ENCODE assay signal across 25 cellular contexts in the genomic region with DNA sequence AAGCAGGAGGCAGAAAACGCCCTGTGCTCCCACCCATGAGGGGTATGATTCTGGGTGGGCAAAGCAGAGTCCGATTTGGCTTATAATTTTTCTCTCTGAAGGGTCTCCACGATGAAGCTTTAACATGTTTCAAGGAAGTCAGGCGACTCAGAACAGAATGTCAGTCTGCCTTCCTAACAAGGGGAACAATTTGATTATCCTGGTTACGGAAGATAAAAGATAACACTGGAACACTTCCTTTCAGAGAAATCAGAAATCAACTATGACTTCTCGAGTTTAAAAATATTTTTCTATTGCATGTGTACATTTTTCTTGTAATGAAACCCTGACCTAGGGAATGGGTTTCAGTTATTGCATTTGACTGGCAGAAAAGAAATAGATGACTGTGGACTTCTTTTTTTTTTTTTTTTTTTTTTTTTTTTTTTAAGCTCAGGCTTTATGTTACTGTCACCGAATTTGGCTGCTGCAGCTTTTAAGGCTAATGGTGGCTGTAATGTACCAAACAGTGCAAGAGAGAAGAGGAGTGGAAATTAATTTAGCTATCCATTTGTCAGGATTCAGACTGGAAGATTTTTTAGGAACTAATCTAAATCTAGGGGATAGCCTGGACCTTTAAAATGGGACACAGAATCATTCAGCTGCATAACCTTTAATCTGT.
"Had no signal": no experiment of that assay in that cellular context is flagged by ENCODE, and none has a peak within 500 bp of the region (broad histone marks: within the 10 kb centered on the region; RNA-seq: fewer than 3 reads in every experiment).

No MANE protein-coding gene starts in this region.

- H3K27ac ChIP-seq: brain microvascular endothelial cell, Peyer's patch, RWPE1, SJCRH30 had no signal

- H3K36me3 ChIP-seq: brain microvascular endothelial cell, MG63, Peyer's patch, SJCRH30 had no signal

- H3K4me1 ChIP-seq: Peyer's patch, SJCRH30 had no signal

- H3K27me3 ChIP-seq: brain microvascular endothelial cell, MG63, Peyer's patch, SJCRH30 had no signal

- H3K9me3 ChIP-seq: MG63, Peyer's patch, SJCRH30 had no signal

- H3K4me3 ChIP-seq: MG63, Peyer's patch, SJCRH30 had no signal

- DNase-seq: activated B cell treated with CpG ODN at 0.5 μM for 24 hours; activated CD4-positive, alpha-beta memory T cell treated with anti-CD3 and anti-CD28 coated beads for 36 hours; activated CD4-positive, alpha-beta T cell treated with anti-CD3 and anti-CD28 coated beads for 1 hour; activated CD4-positive, alpha-beta T cell treated with anti-CD3 and anti-CD28 coated beads, Interleukin-2, amount 10 ng/mL, durations not matched to agents 24 days and 14 days; activated CD8-positive, alpha-beta memory T cell treated with anti-CD3 and anti-CD28 coated beads for 24 hours; activated gamma-delta T cell treated with Interleukin-2 at 50 U/mL for 16 hours; activated naive CD4-positive, alpha-beta T cell treated with anti-CD3 and anti-CD28 coated beads, Interleukin-2, amount 10 ng/mL, durations not matched to agents 7 days and 5 days; activated naive CD8-positive, alpha-beta T cell treated with anti-CD3 and anti-CD28 coated beads for 36 hours; activated T-cell treated with anti-CD3 and anti-CD28 coated beads for 4 hours; activated T-cell treated with anti-CD3 and anti-CD28 coated beads, Interleukin-2, amount 50 U/mL, for 72 hours; brain microvascular endothelial cell; caudate nucleus; MG63; MV-4-11; NCI-H1092 treated with DMSO at 0.1 percent for 48 hours; NCI-H1694 treated with DMSO at 0.1 percent for 48 hours; NCI-H2029 treated with DMSO at 0.1 percent for 48 hours; NCI-H226; NCI-H69; Peyer's patch; Right ventricle myocardium superior; SJCRH30; T-helper 17 cell; T-helper 9 cell had no signal
